ENCODE assay signal across 8 cellular contexts in genomic region chr6:79868098-79868722, GRCh38.
DNase-seq lines count a peak whose midpoint lies in the region; ATAC-seq and TF ChIP-seq lines count a peak whose summit lies in the region.

No MANE protein-coding gene starts in this region.

- no peaks in the 10 kb centered on the region for H4K20me1 ChIP-seq in osteoblast (ENCODE audit: insufficient read depth, low read length)

- intact Hi-C loops in cardiac septum (cut with DNase I): loop anchor here (5.0 kb wide), 1 partner anchor 91 kb away; no protein-coding TSS in a partner anchor

- peak; percentile 33 for ATAC-seq in HG02973 (IDR thresholded peaks at IDR 0.05; ENCODE audit: unreplicated experiment)

- H3K4me3 ChIP-seq in cardiac muscle cell (peak overlapping the region; percentile 4), fibroblast of villous mesenchyme (ENCODE audit: low read depth, low read length) (no peak overlapping the region), osteoblast (ENCODE audit: insufficient read depth, low read length) (peak overlapping the region; percentile 45)

- H3K27ac ChIP-seq in cardiac muscle cell: no peak overlapping the region
- H3K27ac ChIP-seq in VCaP: no peak overlapping the region
- H3K27ac ChIP-seq in osteoblast (ENCODE audit: low read depth, low read length): no peak overlapping the region

- TF ChIP-seq CTCF in cardiac muscle cell (IDR thresholded peaks at IDR 0.05; ENCODE audit: low read depth, low read length) (peak; percentile 67), VCaP (conservative IDR thresholded peaks at IDR 0.05) (peak; percentile 75), fibroblast of villous mesenchyme (IDR thresholded peaks at IDR 0.05; ENCODE audit: insufficient read depth, low read depth, low read length) (peak; percentile 59), osteoblast (IDR thresholded peaks at IDR 0.05; ENCODE audit: extremely low read depth, low read depth, low read length) (peak; percentile 73)

- H2AFZ ChIP-seq in osteoblast (ENCODE audit: low read length): peak overlapping the region; percentile 51

- H3K36me3 ChIP-seq in cardiac muscle cell (no peaks in the 10 kb centered on the region), osteoblast (ENCODE audit: insufficient read depth, low read length) (no peaks in the 10 kb centered on the region)

- DNase-seq in cardiac muscle cell (ENCODE audit: low read depth in 1 of 2, low spot score in 1 of 2) (peak; percentile 81 to 90), cardiac septum (ENCODE audit: low spot score) (no peak), NCI-H2171 treated with DMSO at 0.1 percent for 48 hours (lab: John Stamatoyannopoulos, UW) (peak; percentile 80), fibroblast of villous mesenchyme (ENCODE audit: low read depth) (peak; percentile 70), osteoblast (ENCODE audit: insufficient read length, low spot score, missing footprints) (no peak)
- no peak for DNase-seq in activated CD8-positive, alpha-beta memory T cell treated with anti-CD3 and anti-CD28 coated beads, Interleukin-2, amount 50 U/mL, for 48 hours

- H3K4me1 ChIP-seq in cardiac muscle cell (ENCODE audit: low read depth) (peaks cover 9% of the 10 kb centered on the region), osteoblast (ENCODE audit: insufficient read depth, low read length) (peaks cover 3% of the 10 kb centered on the region)

- H3K79me2 ChIP-seq in osteoblast (ENCODE audit: insufficient read depth, low read length): no peaks in the 10 kb centered on the region

- H3K9me3 ChIP-seq in cardiac muscle cell (ENCODE audit: low read depth) (no peaks in the 10 kb centered on the region), osteoblast (ENCODE audit: low read depth, low read length) (no peaks in the 10 kb centered on the region)

- H3K27me3 ChIP-seq in cardiac muscle cell (no peaks in the 10 kb centered on the region), osteoblast (ENCODE audit: insufficient read depth, low read length) (no peaks in the 10 kb centered on the region)

- H3K4me2 ChIP-seq in osteoblast (ENCODE audit: insufficient read depth, low read length): peak overlapping the region; percentile 68

Comparison
In these comparisons a context has a peak if more than half of its experiments do, and no peak if none do; other contexts are left out.
1. DNase-seq: peak in cardiac muscle cell (2 of 2), NCI-H2171 treated with DMSO at 0.1 percent for 48 hours (single experiment) and fibroblast of villous mesenchyme (single experiment); none in cardiac septum (single experiment), osteoblast (single experiment) and activated CD8-positive, alpha-beta memory T cell treated with anti-CD3 and anti-CD28 coated beads, Interleukin-2, amount 50 U/mL, for 48 hours (single experiment).
2. Peak in every context shown above with its lines, with median percentiles within 50 percentile points of each other: CTCF ChIP-seq.